ENCODE assay signal across 9 cellular contexts in genomic region chr22:39534591-39535301, GRCh38. TPM values are rescaled to one million over a fixed set of nuclear protein-coding genes. Genes with fewer than 3 reads are reported as not detected.
DNase-seq lines count a peak whose midpoint lies in the region; ATAC-seq, FAIRE-seq and TF ChIP-seq lines count a peak whose summit lies in the region.
"Had no signal": no experiment of that assay in that cellular context is flagged by ENCODE, and none has a peak within 500 bp of the region (broad histone marks: within the 10 kb centered on the region; RNA-seq: fewer than 3 reads in every experiment).

No MANE protein-coding gene starts in this region.

- H3K27me3 Mint-ChIP-seq in activated T-helper 2 cell treated with anti-CD3 and anti-CD28 coated beads, Interferon-gamma antibody, Interleukin-2, Interleukin-4, amounts not matched to agents 10 μg/mL and 5 μg/mL and 100 μg/mL, durations not matched to agents 14 hours and 24 hours and 36 hours (ENCODE audit: low read depth), result no peaks in the 10 kb centered on the region

- no peak for ATAC-seq in thoracic aorta (ENCODE audit: insufficient number of reproducible peaks, low FRiP score, low read depth)

- POLR2A ChIA-PET in HEK293T (lab: Yijun Ruan, JAX), result interaction anchor here (0.6 to 2.0 kb wide), 9 partner anchors 10 to 509 kb away, joined by 3 to 7 read pairs (median 4); partner anchors contain the start of gene ATF4

- H3K4me3 ChIP-seq in thoracic aorta, result no peak overlapping the region

- H3K36me3 Mint-ChIP-seq in activated T-helper 2 cell treated with anti-CD3 and anti-CD28 coated beads, Interferon-gamma antibody, Interleukin-2, Interleukin-4, amounts not matched to agents 10 μg/mL and 5 μg/mL and 100 μg/mL, durations not matched to agents 14 hours and 24 hours and 36 hours (ENCODE audit: low read depth), result peaks cover 29% of the 10 kb centered on the region

- H3K27ac Mint-ChIP-seq in activated T-helper 2 cell treated with anti-CD3 and anti-CD28 coated beads, Interferon-gamma antibody, Interleukin-2, Interleukin-4, amounts not matched to agents 10 μg/mL and 5 μg/mL and 100 μg/mL, durations not matched to agents 14 hours and 24 hours and 36 hours, result no peak overlapping the region
- H3K27ac Mint-ChIP-seq: T-helper 1 cell treated with Interleukin-12 subunit alpha and Interleukin-12 subunit beta and Interleukin-4 antibody, amounts not matched to agents 30 μg/mL and 1 μg/mL, for 36 hours had no signal

- no peak for FAIRE-seq in frontal cortex (lab: Jason Lieb, UNC)

- intact Hi-C loops in activated T-helper 2 cell treated with anti-CD3 and anti-CD28 coated beads, Interferon-gamma antibody, Interleukin-2, Interleukin-4, amounts not matched to agents 10 μg/mL and 5 μg/mL and 100 μg/mL, durations not matched to agents 14 hours and 24 hours and 36 hours (cut with micrococcal nuclease), result loop anchor here (5.0 kb wide), 3 partner anchors 398 to 1418 kb away; partner anchors contain the start of genes RBX1 and TNRC6B

- H3K4me3 Mint-ChIP-seq in activated T-helper 2 cell treated with anti-CD3 and anti-CD28 coated beads, Interferon-gamma antibody, Interleukin-2, Interleukin-4, amounts not matched to agents 10 μg/mL and 5 μg/mL and 100 μg/mL, durations not matched to agents 14 hours and 24 hours and 36 hours (ENCODE audit: low read depth), result no peak overlapping the region
- H3K4me3 Mint-ChIP-seq: T-helper 1 cell treated with Interleukin-12 subunit alpha and Interleukin-12 subunit beta and Interleukin-4 antibody, amounts not matched to agents 30 μg/mL and 1 μg/mL, for 36 hours had no signal

- peaks cover 17 to 31% of the 10 kb centered on the region in 2 donors for H3K4me1 ChIP-seq in thoracic aorta (ENCODE audit: control insufficient read depth in 1 of 2, low read depth in 2 of 2)

- H3K9me3 Mint-ChIP-seq in activated T-helper 2 cell treated with anti-CD3 and anti-CD28 coated beads, Interferon-gamma antibody, Interleukin-2, Interleukin-4, amounts not matched to agents 10 μg/mL and 5 μg/mL and 100 μg/mL, durations not matched to agents 14 hours and 24 hours and 36 hours, result no peaks in the 10 kb centered on the region
- H3K9me3 Mint-ChIP-seq: T-helper 1 cell treated with Interleukin-12 subunit alpha and Interleukin-12 subunit beta and Interleukin-4 antibody, amounts not matched to agents 30 μg/mL and 1 μg/mL, for 36 hours had no signal

- no peak overlapping the region for H3K27ac ChIP-seq in thoracic aorta

- DNase-seq in CD1c-positive myeloid dendritic cell (ENCODE audit: extremely low spot score) (peak; percentile 76), HEK293T (ENCODE audit: extremely low spot score) (peak; percentile 90), RKO (ENCODE audit: low spot score) (peak; percentile 75), frontal cortex (ENCODE audit: low spot score in 2 of 2) (peak; percentile 80 to 86), occipital lobe (lab: John Stamatoyannopoulos, UW) (peak; percentile 51), thoracic aorta (ENCODE audit: low spot score) (no peak), HPDE6-E6E7 (ENCODE audit: extremely low spot score) (no peak)
- peak; percentile 62 for DNase-seq in activated T-helper 2 cell treated with anti-CD3 and anti-CD28 coated beads, Interferon-gamma antibody, Interleukin-2, Interleukin-4, amounts not matched to agents 10 μg/mL and 5 μg/mL and 100 μg/mL, durations not matched to agents 14 hours and 24 hours and 36 hours (ENCODE audit: low spot score)

- H3K4me1 Mint-ChIP-seq in activated T-helper 2 cell treated with anti-CD3 and anti-CD28 coated beads, Interferon-gamma antibody, Interleukin-2, Interleukin-4, amounts not matched to agents 10 μg/mL and 5 μg/mL and 100 μg/mL, durations not matched to agents 14 hours and 24 hours and 36 hours (ENCODE audit: low read depth), result peaks cover 30% of the 10 kb centered on the region

- TF ChIP-seq CTCF in thoracic aorta (IDR thresholded peaks at IDR 0.05), result peak; percentile 89

- CTCF ChIA-PET in HEK293T (lab: Yijun Ruan, JAX), result interaction anchor here (0.6 to 1.7 kb wide), 12 partner anchors 8 to 509 kb away, joined by 3 to 11 read pairs (median 4); no protein-coding TSS in a partner anchor

- H3K9me3 ChIP-seq in thoracic aorta, result no peaks in the 10 kb centered on the region

- no peaks in the 10 kb centered on the region for H3K27me3 ChIP-seq in thoracic aorta (replicated peaks; ENCODE audit: insufficient read depth)

- H3K36me3 ChIP-seq in thoracic aorta, result peaks cover 3% of the 10 kb centered on the region

TF ChIP-seq in HEK293T, 16 proteins besides CTCF, POLR2A, EP300 and RAD21:
- TF ChIP-seq HDGF (IDR thresholded peaks at IDR 0.05; ENCODE audit: borderline replicate concordance) (peak; percentile 63; the same call in 1 of the 2 replicates), CTBP1 (IDR thresholded peaks at IDR 0.05; ENCODE audit: borderline replicate concordance) (0 out of 2 replicates have a peak, but pooled peaks have one; percentile 62), FOXM1 (IDR thresholded peaks at IDR 0.05; ENCODE audit: borderline replicate concordance) (no peak)

RNA-seq across cellular contexts. Expression of gene RPS19BP1, which starts 2.2 kb away (rescaled TPM):
- total RNA-seq in activated T-helper 2 cell treated with anti-CD3 and anti-CD28 coated beads, Interferon-gamma antibody, Interleukin-2, Interleukin-4, amounts not matched to agents 10 μg/mL and 5 μg/mL and 100 μg/mL, durations not matched to agents 14 hours and 24 hours and 36 hours, result 76.9 and 78.4 TPM in 2 replicates
- total RNA-seq in frontal cortex (19.6 TPM), occipital lobe (18.9 TPM), thoracic aorta (10 to 100 TPM; 77.7 to 89.6 TPM)

RNA-seq across cellular contexts. Expression of gene ATF4, which starts 14.4 kb away (rescaled TPM):
- 339 and 348 TPM in 2 replicates for total RNA-seq in activated T-helper 2 cell treated with anti-CD3 and anti-CD28 coated beads, Interferon-gamma antibody, Interleukin-2, Interleukin-4, amounts not matched to agents 10 μg/mL and 5 μg/mL and 100 μg/mL, durations not matched to agents 14 hours and 24 hours and 36 hours
- total RNA-seq in frontal cortex, result 92.9 TPM
- 90.3 TPM for total RNA-seq in occipital lobe
- total RNA-seq in thoracic aorta, result 100 to 1,000 TPM; 301 to 320 TPM

RNA-seq across cellular contexts. Expression of gene MIEF1, which starts 32.7 kb away (rescaled TPM):
- 46.9 and 47.5 TPM in 2 replicates for total RNA-seq in activated T-helper 2 cell treated with anti-CD3 and anti-CD28 coated beads, Interferon-gamma antibody, Interleukin-2, Interleukin-4, amounts not matched to agents 10 μg/mL and 5 μg/mL and 100 μg/mL, durations not matched to agents 14 hours and 24 hours and 36 hours
- 16.3 TPM for total RNA-seq in frontal cortex
- 16.1 TPM for total RNA-seq in occipital lobe
- total RNA-seq in thoracic aorta, result 10 to 100 TPM; 18.8 to 36.9 TPM

RNA-seq across cellular contexts. Expression of gene CACNA1I, which starts 35.8 kb away (rescaled TPM):
- 0.09 TPM in 2 replicates for total RNA-seq in activated T-helper 2 cell treated with anti-CD3 and anti-CD28 coated beads, Interferon-gamma antibody, Interleukin-2, Interleukin-4, amounts not matched to agents 10 μg/mL and 5 μg/mL and 100 μg/mL, durations not matched to agents 14 hours and 24 hours and 36 hours
- total RNA-seq in frontal cortex (5.3 TPM), occipital lobe (6.7 TPM), thoracic aorta (under 1 TPM; 0.14 to 0.21 TPM)

Comparison
In these comparisons a context has a peak if more than half of its experiments do, and no peak if none do; other contexts are left out.
1. DNase-seq: peak in CD1c-positive myeloid dendritic cell (single experiment), HEK293T (single experiment), RKO (single experiment), activated T-helper 2 cell treated with anti-CD3 and anti-CD28 coated beads, Interferon-gamma antibody, Interleukin-2, Interleukin-4, amounts not matched to agents 10 μg/mL and 5 μg/mL and 100 μg/mL, durations not matched to agents 14 hours and 24 hours and 36 hours (single experiment), frontal cortex (2 of 2) and occipital lobe (single experiment); none in thoracic aorta (single experiment) and HPDE6-E6E7 (single experiment).